ENCODE assay signal across 12 cellular contexts in the genomic region with DNA sequence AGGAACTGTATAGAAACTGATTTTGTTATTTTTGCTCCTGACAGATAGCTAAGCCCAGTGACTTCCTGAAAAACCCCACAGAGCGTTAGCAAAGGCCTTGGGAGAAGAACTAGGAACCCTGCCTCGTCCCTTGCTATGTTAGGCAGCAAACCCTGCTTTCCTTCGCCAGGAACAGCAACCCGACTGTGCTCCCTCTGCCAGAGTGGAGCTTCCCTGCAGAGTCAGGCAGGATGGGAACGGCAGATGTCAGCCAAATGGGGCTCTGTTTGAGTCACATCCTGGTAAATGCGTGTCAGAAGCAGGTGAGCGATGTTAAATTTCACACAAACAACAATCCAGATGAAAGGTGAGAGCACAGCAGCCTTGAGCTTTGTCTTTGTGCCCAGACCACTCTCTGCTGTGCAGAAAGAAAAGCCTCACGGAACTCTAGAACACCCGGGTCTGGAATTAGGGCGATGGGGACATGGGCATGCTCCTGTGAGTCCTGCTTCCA.
A peak's percentile ranks its signal among the peaks of the same experiment; 100 is the strongest.
DNase-seq lines count a peak whose midpoint lies in the region; ATAC-seq and TF ChIP-seq lines count a peak whose summit lies in the region.
"Had no signal": no experiment of that assay in that cellular context is flagged by ENCODE, and none has a peak within 500 bp of the region (broad histone marks: within the 10 kb centered on the region; RNA-seq: fewer than 3 reads in every experiment).

No MANE protein-coding gene starts in this region.

- H3K9me3 ChIP-seq in transverse colon = no peaks in the 10 kb centered on the region
- H3K9me3 ChIP-seq: adrenal gland, mucosa of descending colon had no signal

- ATAC-seq in SK-N-SH treated with all-trans-retinoic acid at 6 μM for 48 hours = peak; percentile 28
- ATAC-seq in left cardiac atrium = peak; percentile 67 to 85
- ATAC-seq in GM21526 (IDR thresholded peaks at IDR 0.05; ENCODE audit: low FRiP score, unreplicated experiment) = no peak
- no peak for ATAC-seq in GM21367 (IDR thresholded peaks at IDR 0.05; ENCODE audit: unreplicated experiment)
- ATAC-seq: mucosa of descending colon had no signal

- intact Hi-C loops in left cardiac atrium (cut with DNase I) (no loop called here), transverse colon (cut with DNase I; ENCODE audit: low total_unique reads) (loop anchor here (10.0 kb wide), 1 partner anchor 230 kb away; no protein-coding TSS in a partner anchor)

- H3K36me3 ChIP-seq in transverse colon = no peaks in the 10 kb centered on the region
- H3K36me3 ChIP-seq: adrenal gland had no signal

- in situ Hi-C loops in transverse colon (cut with MboI; ENCODE audit: low pct_ligation_motif_present in 1 of 4, low pct_unique_long_range_greater_than_20kb in 1 of 4, low sequenced_read_pairs in 3 of 4) = no loop called here

- DNase-seq in A172 (ENCODE audit: low spot score) = peak; percentile 35
- DNase-seq in HCEC 1CT = peak; percentile 67
- DNase-seq in left cardiac atrium = peak; percentile 55
- no peak for DNase-seq in ureter (ENCODE audit: low spot score)
- no peak for DNase-seq in transverse colon
- DNase-seq: DMS79; mucosa of descending colon; stimulated activated CD8-positive, alpha-beta memory T cell treated with anti-CD3 and anti-CD28 coated beads, Interleukin-4, amount 100 ng/mL, for 48 hours had no signal

- no peak for TF ChIP-seq EP300 in transverse colon (IDR thresholded peaks at IDR 0.05; ENCODE audit: low read depth)

- H3K4me1 ChIP-seq in transverse colon = peaks cover 0 to 14% (median 1%) of the 10 kb centered on the region in 4 donors
- H3K4me1 ChIP-seq: adrenal gland had no signal

- H3K27ac ChIP-seq in transverse colon = no peak overlapping the region

- 63 to 75% methylated on average over 4 to 10 of the region's 10 CpGs for WGBS in transverse colon (ENCODE audit: low coverage in 1 of 2), 2 donors

- no peak for TF ChIP-seq CTCF in transverse colon (IDR thresholded peaks at IDR 0.05)

- no peak for TF ChIP-seq POLR2A in transverse colon (IDR thresholded peaks at IDR 0.05)

- H3K4me3 ChIP-seq in transverse colon = no peak overlapping the region
- H3K4me3 ChIP-seq: adrenal gland, mucosa of descending colon had no signal

- H3K27me3 ChIP-seq in transverse colon = no peaks in the 10 kb centered on the region
- H3K27me3 ChIP-seq: adrenal gland had no signal

TF ChIP-seq in SK-N-SH treated with all-trans-retinoic acid at 6 μM for 48 hours, 23 proteins besides CTCF, POLR2A, EP300 and RAD21:
- TF ChIP-seq CSRNP3 (CRISPR knock-in tag; IDR thresholded peaks at IDR 0.05) (no peak), PATZ1 (CRISPR knock-in tag; IDR thresholded peaks at IDR 0.05; ENCODE audit: borderline replicate concordance) (no peak), TSHZ2 (CRISPR knock-in tag; IDR thresholded peaks at IDR 0.05) (no peak), TCF4 (CRISPR knock-in tag; IDR thresholded peaks at IDR 0.05; ENCODE audit: borderline replicate concordance) (no peak), PPARA (CRISPR knock-in tag; IDR thresholded peaks at IDR 0.05; ENCODE audit: borderline replicate concordance) (no peak), ISL1 (CRISPR knock-in tag; IDR thresholded peaks at IDR 0.05) (no peak), ARNTL (CRISPR knock-in tag; IDR thresholded peaks at IDR 0.05; ENCODE audit: borderline replicate concordance, low read depth) (no peak), OSR1 (CRISPR knock-in tag; IDR thresholded peaks at IDR 0.05) (no peak), GLIS3 (CRISPR knock-in tag; IDR thresholded peaks at IDR 0.05) (no peak)
- TF ChIP-seq, protein P1, sequence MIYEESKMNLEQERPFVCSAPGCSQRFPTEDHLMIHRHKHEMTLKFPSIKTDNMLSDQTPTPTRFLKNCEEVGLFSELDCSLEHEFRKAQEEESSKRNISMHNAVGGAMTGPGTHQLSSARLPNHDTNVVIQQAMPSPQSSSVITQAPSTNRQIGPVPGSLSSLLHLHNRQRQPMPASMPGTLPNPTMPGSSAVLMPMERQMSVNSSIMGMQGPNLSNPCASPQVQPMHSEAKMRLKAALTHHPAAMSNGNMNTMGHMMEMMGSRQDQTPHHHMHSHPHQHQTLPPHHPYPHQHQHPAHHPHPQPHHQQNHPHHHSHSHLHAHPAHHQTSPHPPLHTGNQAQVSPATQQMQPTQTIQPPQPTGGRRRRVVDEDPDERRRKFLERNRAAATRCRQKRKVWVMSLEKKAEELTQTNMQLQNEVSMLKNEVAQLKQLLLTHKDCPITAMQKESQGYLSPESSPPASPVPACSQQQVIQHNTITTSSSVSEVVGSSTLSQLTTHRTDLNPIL (CRISPR knock-in tag; IDR thresholded peaks at IDR 0.05; ENCODE audit: low read depth) = no peak
TF ChIP-seq in SK-N-SH treated with all-trans-retinoic acid at 6 μM for 48 hours: peak in this region for 0.

Comparison
In these comparisons a context has a peak if more than half of its experiments do, and no peak if none do; other contexts are left out.
1. DNase-seq: peak in A172 (single experiment), HCEC 1CT (single experiment) and left cardiac atrium (single experiment); none in ureter (single experiment) and transverse colon (single experiment).
2. ATAC-seq: peak in SK-N-SH treated with all-trans-retinoic acid at 6 μM for 48 hours (single experiment) and left cardiac atrium (2 of 2); none in GM21526 (single experiment) and GM21367 (single experiment).